8 cellular contexts compared by ENCODE assay signal in the genomic region with DNA sequence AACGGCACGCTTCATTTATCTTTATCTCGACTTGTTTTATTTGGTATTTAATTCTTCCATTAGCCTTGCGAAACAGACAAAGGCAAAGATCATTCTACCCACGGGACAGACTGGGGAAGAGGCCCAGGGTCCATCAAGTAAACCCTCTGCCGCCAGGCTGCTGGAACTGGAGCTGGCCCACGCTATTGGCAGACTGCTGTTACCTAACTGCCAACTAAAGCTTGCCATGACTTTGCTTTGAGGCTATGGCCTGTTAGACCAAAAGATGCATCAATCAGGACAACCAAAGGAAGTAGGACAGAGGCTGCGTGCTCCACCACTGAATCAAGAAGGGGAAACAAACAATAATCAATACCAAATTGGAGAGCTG. TPM values are rescaled to one million over a fixed set of nuclear protein-coding genes. Genes with fewer than 3 reads are reported as not detected.
DNase-seq lines count a peak whose midpoint lies in the region; ATAC-seq and TF ChIP-seq lines count a peak whose summit lies in the region.

No MANE protein-coding gene starts in this region.

- no peak for DNase-seq in activated naive CD4-positive, alpha-beta T cell treated with Interleukin-2 at 50 U/mL for 16 hours
- no peak for DNase-seq in astrocyte of the cerebellum (ENCODE audit: low read depth)
- DNase-seq in lower lobe of right lung = no peak
- DNase-seq in type B pancreatic cell (ENCODE audit: extremely low spot score, unreplicated experiment) = no peak
- no peak for DNase-seq in cortex of kidney (lab: John Stamatoyannopoulos, UW)
- no peak for DNase-seq in RKO (ENCODE audit: low spot score)

- intact Hi-C loops in lower lobe of right lung (cut with DNase I) = no loop called here

- H3K27ac Mint-ChIP-seq in activated naive CD4-positive, alpha-beta T cell treated with anti-CD3 and anti-CD28 coated beads, Interleukin-2, amount 50 U/mL, for 24 hours = peak overlapping the region; percentile 86
- H3K27ac Mint-ChIP-seq in type B pancreatic cell = peak overlapping the region; percentile 93

- H3K4me3 ChIP-seq in astrocyte of the cerebellum (ENCODE audit: low read depth, low read length) (peak overlapping the region; percentile 25), lower lobe of right lung (peak overlapping the region; percentile 69)

- H3K27me3 ChIP-seq in lower lobe of right lung (ENCODE audit: low read depth) = no peaks in the 10 kb centered on the region

- H3K36me3 Mint-ChIP-seq in activated naive CD4-positive, alpha-beta T cell treated with anti-CD3 and anti-CD28 coated beads, Interleukin-2, amount 50 U/mL, for 24 hours = no peaks in the 10 kb centered on the region
- H3K36me3 Mint-ChIP-seq in type B pancreatic cell = peaks cover 4% of the 10 kb centered on the region

- peak overlapping the region; percentile 38 for H3K27ac ChIP-seq in lower lobe of right lung

- no peaks in the 10 kb centered on the region for H3K9me3 ChIP-seq in lower lobe of right lung

- peaks cover 9% of the 10 kb centered on the region for H3K4me1 ChIP-seq in lower lobe of right lung

- H3K4me3 Mint-ChIP-seq in activated naive CD4-positive, alpha-beta T cell treated with anti-CD3 and anti-CD28 coated beads, Interleukin-2, amount 50 U/mL, for 24 hours = peak overlapping the region; percentile 98
- peak overlapping the region; percentile 99 for H3K4me3 Mint-ChIP-seq in type B pancreatic cell

- TF ChIP-seq CTCF in astrocyte of the cerebellum (IDR thresholded peaks at IDR 0.05; ENCODE audit: low read depth, low read length, missing control alignments) (no peak), lower lobe of right lung (IDR thresholded peaks at IDR 0.05) (no peak), type B pancreatic cell (conservative IDR thresholded peaks at IDR 0.05) (no peak)

- no peaks in the 10 kb centered on the region for H3K36me3 ChIP-seq in lower lobe of right lung

- H3K27me3 Mint-ChIP-seq in activated naive CD4-positive, alpha-beta T cell treated with anti-CD3 and anti-CD28 coated beads, Interleukin-2, amount 50 U/mL, for 24 hours = peaks cover 4% of the 10 kb centered on the region
- peaks cover 10% of the 10 kb centered on the region for H3K27me3 Mint-ChIP-seq in type B pancreatic cell

- peaks cover 21% of the 10 kb centered on the region for H3K4me1 Mint-ChIP-seq in activated naive CD4-positive, alpha-beta T cell treated with anti-CD3 and anti-CD28 coated beads, Interleukin-2, amount 50 U/mL, for 24 hours
- peaks cover 19% of the 10 kb centered on the region for H3K4me1 Mint-ChIP-seq in type B pancreatic cell (ENCODE audit: unreplicated experiment)

- no peaks in the 10 kb centered on the region for H3K9me3 Mint-ChIP-seq in activated naive CD4-positive, alpha-beta T cell treated with anti-CD3 and anti-CD28 coated beads, Interleukin-2, amount 50 U/mL, for 24 hours
- peaks cover 23% of the 10 kb centered on the region for H3K9me3 Mint-ChIP-seq in type B pancreatic cell

- in situ Hi-C loops in astrocyte of the cerebellum (cut with HindIII; ENCODE audit: low sequenced_read_pairs) = no loop called here

- no peak for ATAC-seq in lower lobe of right lung
- no peak for ATAC-seq in HG03354 (IDR thresholded peaks at IDR 0.05; ENCODE audit: poor library complexity, severe bottlenecking, unreplicated experiment)

RNA-seq across cellular contexts. Expression of gene TMEM218, which starts 0.8 kb away (rescaled TPM):
- total RNA-seq in lower lobe of right lung (20.5 TPM), type B pancreatic cell (ENCODE audit: low replicate concordance) (17.2 and 33.2 TPM in 2 replicates)

RNA-seq across cellular contexts. Expression of gene SLC37A2, which starts 49.1 kb away (rescaled TPM):
- total RNA-seq in lower lobe of right lung (25.0 TPM), type B pancreatic cell (ENCODE audit: low replicate concordance) (1.3 TPM in 2 replicates)

RNA-seq across cellular contexts. Expression of gene PKNOX2, which starts 52.3 kb away (rescaled TPM):
- 14.4 TPM for total RNA-seq in lower lobe of right lung
- 0.95 and 15.3 TPM in 2 replicates for total RNA-seq in type B pancreatic cell (ENCODE audit: low replicate concordance)

Comparison
In these comparisons a context has a peak if more than half of its experiments do, and no peak if none do; other contexts are left out.
1. RNA of gene SLC37A2, which starts 49.1 kb away (total RNA-seq): 25.0 TPM in lower lobe of right lung (single experiment); 1.3 TPM in type B pancreatic cell; every median in the first group is over 10 times any median in the second.